ENCODE assay signal across 12 cellular contexts in genomic region chr2:109333414-109334194, GRCh38.
DNase-seq lines count a peak whose midpoint lies in the region; ATAC-seq and TF ChIP-seq lines count a peak whose summit lies in the region.
"Had no signal": no experiment of that assay in that cellular context is flagged by ENCODE, and none has a peak within 500 bp of the region (broad histone marks: within the 10 kb centered on the region; RNA-seq: fewer than 3 reads in every experiment).

No MANE protein-coding gene starts in this region.

- H3K27me3 ChIP-seq in BJ (ENCODE audit: control insufficient read depth, insufficient read depth, low read length) = no peaks in the 10 kb centered on the region
- no peaks in the 10 kb centered on the region for H3K27me3 ChIP-seq in ascending aorta

- ATAC-seq in left lobe of liver = peak; percentile 70
- ATAC-seq in GM21360 (IDR thresholded peaks at IDR 0.05; ENCODE audit: unreplicated experiment) = no peak
- no peak for ATAC-seq in HG03342 (IDR thresholded peaks at IDR 0.05; ENCODE audit: unreplicated experiment)
- ATAC-seq: left colon had no signal

- POLR2A ChIA-PET in BJ (lab: Charles Lee) = no interaction called here

- H3K4me1 ChIP-seq in ascending aorta = peaks cover 18 to 34% of the 10 kb centered on the region in 2 donors

- H3K4me3 ChIP-seq in BJ (ENCODE audit: low read depth, low read length) = no peak overlapping the region
- no peak overlapping the region for H3K4me3 ChIP-seq in ascending aorta

- H3K36me3 ChIP-seq in BJ (ENCODE audit: control insufficient read depth, insufficient read depth, low read length) = no peaks in the 10 kb centered on the region
- no peaks in the 10 kb centered on the region for H3K36me3 ChIP-seq in ascending aorta

- TF ChIP-seq CTCF in BJ (IDR thresholded peaks at IDR 0.05; ENCODE audit: insufficient read depth, low read depth, low read length) (peak; percentile 41), ascending aorta (IDR thresholded peaks at IDR 0.05) (peak in 2 of 3 experiments; percentile 7 to 18)

- intact Hi-C loops in ascending aorta (cut with DNase I) = no loop called here
- intact Hi-C loops in posterior vena cava (cut with DNase I) = no loop called here

- DNase-seq in BJ (ENCODE audit: low read depth) (no peak), Kasumi-1 (lab: John Stamatoyannopoulos, UW) (peak; percentile 18 to 29), ascending aorta (ENCODE audit: low spot score in 2 of 2) (no peak), left lobe of liver (ENCODE audit: low spot score) (no peak), posterior vena cava (ENCODE audit: low spot score) (no peak)
- DNase-seq in activated CD4-positive, alpha-beta T cell treated with anti-CD3 and anti-CD28 coated beads, Interleukin-2, amount 50 U/mL, for 1 hour = no peak
- DNase-seq: left colon; NCI-H1694; stimulated activated CD4-positive, alpha-beta T cell treated with anti-CD3 and anti-CD28 coated beads, Interleukin-15, amount 100 ng/mL, for 24 hours; substantia nigra had no signal

- no peaks in the 10 kb centered on the region for H3K9me3 ChIP-seq in ascending aorta

- no peak overlapping the region for H3K27ac ChIP-seq in ascending aorta

- CTCF ChIA-PET in BJ (lab: Yijun Ruan, JAX) = interaction anchor here (0.9 to 1.4 kb wide), 3 partner anchors 10 to 175 kb away, joined by 3 to 5 read pairs (median 3); no protein-coding TSS in a partner anchor

Comparison
In these comparisons a context has a peak if more than half of its experiments do, and no peak if none do; other contexts are left out.
1. DNase-seq: peak in Kasumi-1 (2 of 2); none in BJ (single experiment), ascending aorta (0 of 2), left lobe of liver (single experiment), posterior vena cava (single experiment) and activated CD4-positive, alpha-beta T cell treated with anti-CD3 and anti-CD28 coated beads, Interleukin-2, amount 50 U/mL, for 1 hour (single experiment).